ENCODE assay signal across 23 cellular contexts in genomic region chr6:126955621-126956020, GRCh38.
DNase-seq lines count a peak whose midpoint lies in the region; ATAC-seq, FAIRE-seq and TF ChIP-seq lines count a peak whose summit lies in the region.
"Had no signal": no experiment of that assay in that cellular context is flagged by ENCODE, and none has a peak within 500 bp of the region (broad histone marks: within the 10 kb centered on the region; RNA-seq: fewer than 3 reads in every experiment).

No MANE protein-coding gene starts in this region.

- no peak overlapping the region for H3K27ac ChIP-seq in astrocyte (ENCODE audit: low read depth, low read length)
- H3K27ac ChIP-seq in prostate gland = no peak overlapping the region
- H3K27ac ChIP-seq: 22Rv1 had no signal

- peak; percentile 27 for DNase-seq in DMS53 (lab: John Stamatoyannopoulos, UW)
- DNase-seq in DMS53 treated with DMSO at 0.1 percent for 48 hours (lab: John Stamatoyannopoulos, UW; ENCODE audit: unreplicated experiment) = no peak
- peak; percentile 72 for DNase-seq in NCI-H1105 treated with DMSO at 0.1 percent for 48 hours (lab: John Stamatoyannopoulos, UW)
- DNase-seq in astrocyte (ENCODE audit: low read depth) = peak; percentile 12
- DNase-seq in iPS-NIHi11 (ENCODE audit: low spot score) = peak; percentile 6
- DNase-seq in 8988T = no peak
- DNase-seq in prostate gland (ENCODE audit: low spot score) = no peak
- DNase-seq: DMS 273 treated with DMSO at 0.1 percent for 48 hours, KG1, MV-4-11, NCI-H1417 treated with DMSO at 0.1 percent for 48 hours, NCI-H187 treated with DMSO at 0.1 percent for 48 hours, NCI-H2171, NCI-H446, NCI-H82, OCI-M1, RPMI8226 had no signal

- 42% methylated on average over 1 of the region's 1 CpG for WGBS in prostate gland

- no peaks in the 10 kb centered on the region for H3K79me2 ChIP-seq in astrocyte (ENCODE audit: insufficient read depth, low read length)

- no peaks in the 10 kb centered on the region for H4K20me1 ChIP-seq in astrocyte (ENCODE audit: insufficient read depth, low read length)

- no peak overlapping the region for H3K4me2 ChIP-seq in astrocyte (ENCODE audit: low read length)

- H3K4me3 Mint-ChIP-seq in astrocyte (ENCODE audit: unreplicated experiment) = no peak overlapping the region
- H3K4me3 Mint-ChIP-seq: CD14-positive monocyte had no signal

- TF ChIP-seq CTCF in astrocyte (IDR thresholded peaks at IDR 0.05; ENCODE audit: insufficient read depth, low read depth, low read length) (no peak), prostate gland (IDR thresholded peaks at IDR 0.05) (no peak)

- H3K36me3 Mint-ChIP-seq in astrocyte (ENCODE audit: low read depth, unreplicated experiment) = no peaks in the 10 kb centered on the region
- H3K36me3 Mint-ChIP-seq: CD14-positive monocyte had no signal

- FAIRE-seq in astrocyte (lab: Jason Lieb, UNC) = no peak
- FAIRE-seq: GM12878, H1, HepG2 had no signal

- H3K4me1 ChIP-seq in astrocyte (ENCODE audit: insufficient read depth, low read length) = no peaks in the 10 kb centered on the region
- no peaks in the 10 kb centered on the region for H3K4me1 ChIP-seq in prostate gland (replicated peaks)

- no peaks in the 10 kb centered on the region for H3K27me3 ChIP-seq in astrocyte (ENCODE audit: insufficient read depth, low read length)
- H3K27me3 ChIP-seq in prostate gland (replicated peaks; ENCODE audit: insufficient read depth) = peaks cover 2% of the 10 kb centered on the region

- intact Hi-C loops in prostate gland (cut with DNase I) = no loop called here

- no peaks in the 10 kb centered on the region for H3K27me3 Mint-ChIP-seq in astrocyte (ENCODE audit: low read depth, unreplicated experiment)

- H3K4me3 ChIP-seq in astrocyte (ENCODE audit: insufficient read depth, low read depth, low read length) (no peak overlapping the region), prostate gland (no peak overlapping the region)
- H3K4me3 ChIP-seq: GM12878 had no signal

- H3K9me3 ChIP-seq in astrocyte (ENCODE audit: insufficient read depth, low read depth, low read length) (no peaks in the 10 kb centered on the region), prostate gland (no peaks in the 10 kb centered on the region)

- no peak overlapping the region for H3K9ac ChIP-seq in astrocyte (ENCODE audit: low read length)

- no peak for ATAC-seq in HG02970 (IDR thresholded peaks at IDR 0.05; ENCODE audit: low FRiP score, unreplicated experiment)
- ATAC-seq: GM12878, HepG2 had no signal

- H3K36me3 ChIP-seq in astrocyte (ENCODE audit: insufficient read depth, low read length) (no peaks in the 10 kb centered on the region), prostate gland (no peaks in the 10 kb centered on the region)

- no peaks in the 10 kb centered on the region for H3K4me1 Mint-ChIP-seq in astrocyte (ENCODE audit: low read depth, unreplicated experiment)
- H3K4me1 Mint-ChIP-seq: CD14-positive monocyte had no signal

- no peak overlapping the region for H2AFZ ChIP-seq in astrocyte (ENCODE audit: low read depth, low read length)

- TF ChIP-seq POLR2A in prostate gland (IDR thresholded peaks at IDR 0.05) = no peak

- no peaks in the 10 kb centered on the region for H3K9me3 Mint-ChIP-seq in astrocyte (ENCODE audit: unreplicated experiment)

- no peak overlapping the region for H3K27ac Mint-ChIP-seq in astrocyte (ENCODE audit: unreplicated experiment)
- H3K27ac Mint-ChIP-seq: CD14-positive monocyte had no signal

Comparison
In these comparisons a context has a peak if more than half of its experiments do, and no peak if none do; other contexts are left out.
1. DNase-seq: peak in DMS53 (single experiment), NCI-H1105 treated with DMSO at 0.1 percent for 48 hours (single experiment), astrocyte (single experiment) and iPS-NIHi11 (single experiment); none in DMS53 treated with DMSO at 0.1 percent for 48 hours (single experiment), 8988T (single experiment) and prostate gland (single experiment).